In genomic region chr4:3637326-3638016, GRCh38 we compare ENCODE assay signal across 15 cellular contexts.
"Had no signal": no experiment of that assay in that cellular context is flagged by ENCODE, and none has a peak within 500 bp of the region (broad histone marks: within the 10 kb centered on the region; RNA-seq: fewer than 3 reads in every experiment).

No MANE protein-coding gene starts in this region.

- H3K9me3 ChIP-seq: breast epithelium, colonic mucosa, stomach, thyroid gland had no signal

- H3K27me3 ChIP-seq: breast epithelium, colonic mucosa, thyroid gland had no signal

- ATAC-seq: left cardiac atrium; natural killer cell treated with Interleukin-12 subunit alpha and Interleukin-12 subunit beta and Interleukin-15 and Interleukin-18, amount 100 ng/mL, for 72 hours had no signal

- H3K4me3 ChIP-seq: breast epithelium, colonic mucosa, skin epidermis, stomach, thyroid gland had no signal

- DNase-seq: activated CD4-positive, alpha-beta T cell treated with anti-CD3 and anti-CD28 coated beads, Interleukin-2, amount 50 U/mL, for 4 hours; activated CD4-positive, CD25-positive, alpha-beta regulatory T cell treated with anti-CD3 and anti-CD28 coated beads, Interleukin-2, amount 50 U/mL, for 72 hours; activated effector memory CD4-positive, alpha-beta T cell treated with anti-CD3 and anti-CD28 coated beads, Interleukin-2, amount 50 U/mL, for 16 hours; activated T-cell treated with anti-CD3 and anti-CD28 coated beads, Interleukin-2, amount 50 U/mL, for 24 hours; colonic mucosa; effector CD4-positive, alpha-beta T cell; hippocampal formation; left cardiac atrium; mammary epithelial cell; stomach; SW 1271 had no signal

- H3K36me3 ChIP-seq: breast epithelium, colonic mucosa, stomach, thyroid gland had no signal

- H3K4me1 ChIP-seq: breast epithelium, colonic mucosa, stomach, thyroid gland had no signal

- H3K27ac ChIP-seq: breast epithelium, colonic mucosa, skin epidermis, stomach, thyroid gland had no signal
